ENCODE assay signal across 12 cellular contexts in genomic region chr6:129662406-129662766, GRCh38. TPM values are rescaled to one million over a fixed set of nuclear protein-coding genes. Genes with fewer than 3 reads are reported as not detected.
A peak's percentile ranks its signal among the peaks of the same experiment; 100 is the strongest.
DNase-seq lines count a peak whose midpoint lies in the region; ATAC-seq, FAIRE-seq and TF ChIP-seq lines count a peak whose summit lies in the region.
"Had no signal": no experiment of that assay in that cellular context is flagged by ENCODE, and none has a peak within 500 bp of the region (broad histone marks: within the 10 kb centered on the region; RNA-seq: fewer than 3 reads in every experiment).

No MANE protein-coding gene starts in this region.

- no peak overlapping the region for H2AFZ ChIP-seq in KMS-11 (ENCODE audit: low read depth)
- H2AFZ ChIP-seq: PC-9 had no signal

- H3K4me1 ChIP-seq in KMS-11 (ENCODE audit: low read depth, poor library complexity, severe bottlenecking) (peaks cover 14% of the 10 kb centered on the region), upper lobe of left lung (peaks cover 28 to 45% (median 37%) of the 10 kb centered on the region in 4 donors)

- H3K27ac ChIP-seq in KMS-11 (no peak overlapping the region; the same call in 1 of the 2 replicates), upper lobe of left lung (peak overlapping the region; percentile 2 to 71 (median 42))
- H3K27ac ChIP-seq: foreskin keratinocyte, PC-9 had no signal

- intact Hi-C loops in Right ventricle myocardium superior (cut with DNase I): no loop called here
- intact Hi-C loops in left cardiac atrium (cut with DNase I): loop anchor here in 1 of 2 donors (5.0 kb wide), 1 partner anchor 50 kb away; the partner anchor contains the start of gene ARHGAP18

- TF ChIP-seq CTCF in KMS-11 (conservative IDR thresholded peaks at IDR 0.05; ENCODE audit: low read depth, low read length) (no peak), upper lobe of left lung (IDR thresholded peaks at IDR 0.05) (no peak), D721Med (IDR thresholded peaks at IDR 0.05; ENCODE audit: insufficient read depth, missing control alignments) (no peak)

- peak; percentile 14 for ATAC-seq in Right ventricle myocardium superior (ENCODE audit: poor library complexity)
- no peak for ATAC-seq in left cardiac atrium
- ATAC-seq in HG02610 (IDR thresholded peaks at IDR 0.05; ENCODE audit: unreplicated experiment): peak; percentile 61
- ATAC-seq in upper lobe of left lung (ENCODE audit: low FRiP score in 2 of 2): no peak
- ATAC-seq: foreskin keratinocyte had no signal

- TF ChIP-seq POLR2A in upper lobe of left lung (IDR thresholded peaks at IDR 0.05): no peak

- no peak for DNase-seq in Right ventricle myocardium superior
- no peak for DNase-seq in left cardiac atrium
- DNase-seq in upper lobe of left lung: no peak
- no peak for DNase-seq in A172 (ENCODE audit: low spot score)
- no peak for DNase-seq in D721Med (ENCODE audit: insufficient read length, low spot score)
- DNase-seq in activated T-cell treated with anti-CD3 and anti-CD28 coated beads for 4 hours: no peak
- DNase-seq: foreskin keratinocyte; PC-9; stimulated activated naive CD8-positive, alpha-beta T cell treated with anti-CD3 and anti-CD28 coated beads, Interleukin-15, amount 100 ng/mL, for 72 hours had no signal

- WGBS in upper lobe of left lung, 2 donors: 60 to 68% methylated on average over 2 of the region's 2 CpGs

- H3K27me3 ChIP-seq in KMS-11 (ENCODE audit: insufficient read depth, low read depth) (no peaks in the 10 kb centered on the region), upper lobe of left lung (no peaks in the 10 kb centered on the region)
- H3K27me3 ChIP-seq: foreskin keratinocyte had no signal

- H3K36me3 ChIP-seq in KMS-11 (ENCODE audit: insufficient read depth) (no peaks in the 10 kb centered on the region), upper lobe of left lung (no peaks in the 10 kb centered on the region)

- H3K9me3 ChIP-seq in upper lobe of left lung: no peaks in the 10 kb centered on the region

- no peak for TF ChIP-seq EP300 in upper lobe of left lung (IDR thresholded peaks at IDR 0.05)

- no peaks in the 10 kb centered on the region for H3K79me2 ChIP-seq in KMS-11 (ENCODE audit: insufficient read depth, low read depth)

- no peak overlapping the region for H3K9ac ChIP-seq in KMS-11

- FAIRE-seq in D721Med (lab: Jason Lieb, UNC): no peak
- FAIRE-seq: astrocyte had no signal

- no peaks in the 10 kb centered on the region for H4K20me1 ChIP-seq in KMS-11 (ENCODE audit: insufficient read depth)

- H3K4me3 ChIP-seq in KMS-11 (IDR thresholded peaks at IDR 0.05; ENCODE audit: insufficient read depth, low read depth, low read length): no peak overlapping the region
- no peak overlapping the region for H3K4me3 ChIP-seq in upper lobe of left lung
- H3K4me3 ChIP-seq: PC-9 had no signal

- peak overlapping the region; percentile 3; the same call in 1 of the 2 replicates for H3K4me2 ChIP-seq in KMS-11
- H3K4me2 ChIP-seq: PC-9 had no signal

RNA-seq across cellular contexts. Expression of gene ARHGAP18, which starts 47.6 kb away (rescaled TPM):
- total RNA-seq in Right ventricle myocardium superior: 7.9 TPM
- 10 to 100 TPM; 12.1 to 12.4 TPM for total RNA-seq in left cardiac atrium
- 10 to 100 TPM; 30.4 to 56.8 (median 48.9) TPM for total RNA-seq in upper lobe of left lung
- total RNA-seq in A172 (2014; rRNA removed; shearing (Covaris generic)): 112 and 140 TPM in 2 replicates

Comparison
In these comparisons a context has a peak if more than half of its experiments do, and no peak if none do; other contexts are left out.
1. ATAC-seq: peak in Right ventricle myocardium superior (single experiment) and HG02610 (single experiment); none in left cardiac atrium (0 of 2) and upper lobe of left lung (0 of 2).